In genomic region chr3:3998140-3998977, GRCh38 we compare ENCODE assay signal across 1 cellular context.
TF ChIP-seq lines count a peak whose summit lies in the region.

No MANE protein-coding gene starts in this region.

TF ChIP-seq in K562, 482 proteins besides CTCF, POLR2A, EP300 and RAD21 (continued from another document):
- TF ChIP-seq PBX2 (CRISPR knock-in tag; IDR thresholded peaks at IDR 0.05; ENCODE audit: low read depth) (no peak), PBX2 (tag; conservative IDR thresholded peaks at IDR 0.05; ENCODE audit: low read depth) (no peak), GABPB1 (CRISPR knock-in tag; IDR thresholded peaks at IDR 0.05) (no peak)
